Comparison of ENCODE assay signal across 8 cellular contexts in the genomic region with DNA sequence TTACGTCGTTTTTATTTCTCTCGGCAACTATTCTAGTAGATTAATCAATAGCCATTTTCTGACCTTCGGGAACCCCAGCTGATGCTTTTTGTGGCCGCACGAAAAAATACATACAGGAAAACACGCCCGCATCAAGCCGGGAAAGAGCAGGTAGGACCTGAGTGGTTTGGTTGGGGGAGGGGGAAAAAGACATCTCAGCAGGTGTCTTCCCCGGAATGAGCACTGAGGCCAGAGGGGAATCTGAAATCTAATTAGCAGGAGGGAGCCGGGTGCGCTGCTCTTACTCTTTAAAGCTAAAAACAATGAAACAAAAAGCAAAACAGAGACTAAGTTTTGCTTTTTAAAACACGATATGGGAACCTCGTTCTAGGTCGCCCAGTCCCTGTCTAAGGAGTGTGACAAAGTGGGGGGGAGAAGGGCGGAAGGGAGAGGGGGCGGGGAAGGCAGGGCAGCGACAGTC. TPM values are rescaled to one million over a fixed set of nuclear protein-coding genes. Genes with fewer than 3 reads are reported as not detected.
DNase-seq lines count a peak whose midpoint lies in the region; ATAC-seq, FAIRE-seq and TF ChIP-seq lines count a peak whose summit lies in the region.

No MANE protein-coding gene starts in this region.

- ATAC-seq in A549 (no peak), GM21515 (IDR thresholded peaks at IDR 0.05; ENCODE audit: unreplicated experiment) (peak; percentile 47), HG03108 (IDR thresholded peaks at IDR 0.05; ENCODE audit: unreplicated experiment) (no peak), HG03196 (IDR thresholded peaks at IDR 0.05; ENCODE audit: unreplicated experiment) (no peak)
- peak; percentile 3 for ATAC-seq in activated CD8-positive, alpha-beta T cell treated with anti-CD3 and anti-CD28 coated beads for 36 hours

- no peaks in the 10 kb centered on the region for H3K36me3 ChIP-seq in kidney epithelial cell (ENCODE audit: control insufficient read depth, insufficient read depth, low read length)

- intact Hi-C loops in activated CD8-positive, alpha-beta T cell treated with anti-CD3 and anti-CD28 coated beads for 36 hours (cut with micrococcal nuclease) = loop anchor here (10.0 kb wide), 1 partner anchor 203 kb away; a partner anchor contains a TSS

- H3K27me3 Mint-ChIP-seq in activated CD8-positive, alpha-beta T cell treated with anti-CD3 and anti-CD28 coated beads for 36 hours = peaks cover 63% of the 10 kb centered on the region
- peaks cover 81% of the 10 kb centered on the region for H3K27me3 Mint-ChIP-seq in type B pancreatic cell

- peak overlapping the region; percentile 97 for H3K4me2 ChIP-seq in A549

- DNase-seq in A549 (ENCODE audit: low read depth in 1 of 2, low spot score in 1 of 2) (no peak), kidney epithelial cell (ENCODE audit: low read depth) (no peak), type B pancreatic cell (ENCODE audit: extremely low spot score, unreplicated experiment) (no peak), middle frontal gyrus (ENCODE audit: extremely low spot score, low spot score) (no peak)
- DNase-seq in activated CD8-positive, alpha-beta T cell treated with anti-CD3 and anti-CD28 coated beads for 36 hours = no peak

- TF ChIP-seq RAD21 in A549 (conservative IDR thresholded peaks at IDR 0.05 in 1 of 2, IDR thresholded peaks at IDR 0.05 in 1 of 2) = no peak

- H3K4me1 Mint-ChIP-seq in activated CD8-positive, alpha-beta T cell treated with anti-CD3 and anti-CD28 coated beads for 36 hours (ENCODE audit: low read depth) = peaks cover 38% of the 10 kb centered on the region
- H3K4me1 Mint-ChIP-seq in type B pancreatic cell (ENCODE audit: unreplicated experiment) = peaks cover 8% of the 10 kb centered on the region

- H3K9me3 ChIP-seq in A549 = no peaks in the 10 kb centered on the region

- H3K4me3 ChIP-seq in A549 (peak overlapping the region; percentile 90), kidney epithelial cell (ENCODE audit: low read depth, low read length) (peak overlapping the region; percentile 20)

- peak overlapping the region; percentile 70 for H3K4me3 Mint-ChIP-seq in activated CD8-positive, alpha-beta T cell treated with anti-CD3 and anti-CD28 coated beads for 36 hours
- H3K4me3 Mint-ChIP-seq in type B pancreatic cell = peak overlapping the region; percentile 85

- no peak for TF ChIP-seq POLR2A in A549 (IDR thresholded peaks at IDR 0.05; ENCODE audit: low read length)

- no peak for TF ChIP-seq EP300 in A549 (IDR thresholded peaks at IDR 0.05)

- peak overlapping the region; percentile 30 for H3K27ac Mint-ChIP-seq in activated CD8-positive, alpha-beta T cell treated with anti-CD3 and anti-CD28 coated beads for 36 hours
- peak overlapping the region; percentile 71 for H3K27ac Mint-ChIP-seq in type B pancreatic cell

- H3K4me1 ChIP-seq in A549 = peaks cover 4% of the 10 kb centered on the region; the same call in 1 of the 3 replicates

- CTCF ChIA-PET in A549 (lab: Yijun Ruan, JAX) = interaction anchor here (1.0 kb wide), 1 partner anchor 120 kb away, joined by 3 read pairs; no protein-coding TSS in a partner anchor
- CTCF ChIA-PET in activated CD8-positive, alpha-beta T cell treated with anti-CD3 and anti-CD28 coated beads for 36 hours (lab: Charles Lee) = interaction anchor here (0.6 kb wide), 1 partner anchor 214 kb away, joined by 3 read pairs; no protein-coding TSS in a partner anchor

- peaks cover 20% of the 10 kb centered on the region for H3K36me3 Mint-ChIP-seq in activated CD8-positive, alpha-beta T cell treated with anti-CD3 and anti-CD28 coated beads for 36 hours (ENCODE audit: low read depth)
- no peaks in the 10 kb centered on the region for H3K36me3 Mint-ChIP-seq in type B pancreatic cell

- TF ChIP-seq CTCF in A549 (IDR thresholded peaks at IDR 0.05) = no peak
- TF ChIP-seq CTCF in activated CD8-positive, alpha-beta T cell treated with anti-CD3 and anti-CD28 coated beads for 36 hours (IDR thresholded peaks at IDR 0.05) = no peak
- TF ChIP-seq CTCF in kidney epithelial cell (IDR thresholded peaks at IDR 0.05; ENCODE audit: insufficient read depth, low read length, poor library complexity, severe bottlenecking) = no peak
- no peak for TF ChIP-seq CTCF in type B pancreatic cell (conservative IDR thresholded peaks at IDR 0.05)

- peak overlapping the region; percentile 81 to 96 for H3K27ac ChIP-seq in A549

- 53% methylated on average over 17 of the region's 18 CpGs for WGBS in A549 (ENCODE audit: missing lambda C conversion rate)

- peaks cover 90% of the 10 kb centered on the region for H3K27me3 ChIP-seq in kidney epithelial cell (ENCODE audit: control insufficient read depth, insufficient read depth, low read length)

- POLR2A ChIA-PET in A549 (lab: Yijun Ruan, JAX) = no interaction called here
- POLR2A ChIA-PET in activated CD8-positive, alpha-beta T cell treated with anti-CD3 and anti-CD28 coated beads for 36 hours (lab: Charles Lee) = interaction anchor here (1.2 kb wide), 1 partner anchor 18 kb away, joined by 3 read pairs; no protein-coding TSS in a partner anchor

- FAIRE-seq in A549 (lab: Jason Lieb, UNC) = no peak

- peaks cover 7% of the 10 kb centered on the region for H3K9me3 Mint-ChIP-seq in activated CD8-positive, alpha-beta T cell treated with anti-CD3 and anti-CD28 coated beads for 36 hours
- H3K9me3 Mint-ChIP-seq in type B pancreatic cell = no peaks in the 10 kb centered on the region

TF ChIP-seq in A549, 52 proteins besides CTCF, POLR2A, EP300 and RAD21:
- no peak for TF ChIP-seq HOXB5 (CRISPR knock-in tag; IDR thresholded peaks at IDR 0.05)
- TF ChIP-seq CHD2 (IDR thresholded peaks at IDR 0.05; ENCODE audit: low read length, partially characterized antibody) = no peak
- no peak for TF ChIP-seq JUNB (IDR thresholded peaks at IDR 0.05)
- TF ChIP-seq, protein P1, sequence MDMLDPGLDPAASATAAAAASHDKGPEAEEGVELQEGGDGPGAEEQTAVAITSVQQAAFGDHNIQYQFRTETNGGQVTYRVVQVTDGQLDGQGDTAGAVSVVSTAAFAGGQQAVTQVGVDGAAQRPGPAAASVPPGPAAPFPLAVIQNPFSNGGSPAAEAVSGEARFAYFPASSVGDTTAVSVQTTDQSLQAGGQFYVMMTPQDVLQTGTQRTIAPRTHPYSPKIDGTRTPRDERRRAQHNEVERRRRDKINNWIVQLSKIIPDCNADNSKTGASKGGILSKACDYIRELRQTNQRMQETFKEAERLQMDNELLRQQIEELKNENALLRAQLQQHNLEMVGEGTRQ (IDR thresholded peaks at IDR 0.05) = no peak
- TF ChIP-seq FOSL2 (IDR thresholded peaks at IDR 0.05) = no peak
- TF ChIP-seq FOSL2 (CRISPR knock-in tag; IDR thresholded peaks at IDR 0.05) = no peak
- no peak for TF ChIP-seq NFE2L2 (conservative IDR thresholded peaks at IDR 0.05; ENCODE audit: low read length)
- TF ChIP-seq NPAS2 (CRISPR knock-in tag; IDR thresholded peaks at IDR 0.05; ENCODE audit: borderline replicate concordance) = no peak
- TF ChIP-seq CBX2 (IDR thresholded peaks at IDR 0.05; ENCODE audit: borderline replicate concordance, low read depth) = no peak
- TF ChIP-seq CEBPB (IDR thresholded peaks at IDR 0.05) = no peak
- TF ChIP-seq, protein P2, sequence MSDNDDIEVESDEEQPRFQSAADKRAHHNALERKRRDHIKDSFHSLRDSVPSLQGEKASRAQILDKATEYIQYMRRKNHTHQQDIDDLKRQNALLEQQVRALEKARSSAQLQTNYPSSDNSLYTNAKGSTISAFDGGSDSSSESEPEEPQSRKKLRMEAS (IDR thresholded peaks at IDR 0.05) = no peak

RNA-seq across cellular contexts. Expression of a gene that starts 0.5 kb away (rescaled TPM):
- polyA plus RNA-seq in A549 (2011; rRNA removed) = 0.09 and 0.19 TPM in 2 replicates
- polyA plus RNA-seq in A549 (2012; cell fraction: cytosol; rRNA removed) = 0.21 and 0.60 TPM in 2 replicates
- polyA plus RNA-seq in A549 (2012; cell fraction: nucleus; rRNA removed) = 0.53 and 0.74 TPM in 2 replicates
- polyA plus RNA-seq in A549 (2017; fragmentation: RNase III; extraction: RNeasy Plus Mini Kit Qiagen cat#74134 plus additional on column Dnase treatment) = 0.22 to 0.34 TPM (median 0.30 TPM) in 3 replicates
- 0.15 and 0.29 TPM in 2 replicates for polyA minus RNA-seq in A549 (2011; rRNA and poly(A)+ RNA removed)
- total RNA-seq in activated CD8-positive, alpha-beta T cell treated with anti-CD3 and anti-CD28 coated beads for 36 hours = not detected
- total RNA-seq in kidney epithelial cell = not detected in 2 replicates
- 0.12 and 0.70 TPM in 2 replicates for total RNA-seq in type B pancreatic cell (ENCODE audit: low replicate concordance)

RNA-seq across cellular contexts. Expression of a gene that starts 45.6 kb away (rescaled TPM):
- polyA plus RNA-seq in A549 (2011; rRNA removed) = 14.2 and 19.6 TPM in 2 replicates
- polyA plus RNA-seq in A549 (2012; cell fraction: cytosol; rRNA removed) = 3.3 and 3.4 TPM in 2 replicates
- polyA plus RNA-seq in A549 (2012; cell fraction: nucleus; rRNA removed) = 3.8 and 7.2 TPM in 2 replicates
- polyA plus RNA-seq in A549 (2017; fragmentation: RNase III; extraction: RNeasy Plus Mini Kit Qiagen cat#74134 plus additional on column Dnase treatment) = 8.3 to 8.5 TPM (median 8.3 TPM) in 3 replicates
- polyA minus RNA-seq in A549 (2011; rRNA and poly(A)+ RNA removed) = 4.2 and 6.0 TPM in 2 replicates
- 10 to 100 TPM; 15.1 to 17.7 TPM for total RNA-seq in activated CD8-positive, alpha-beta T cell treated with anti-CD3 and anti-CD28 coated beads for 36 hours
- total RNA-seq in kidney epithelial cell = 10.6 and 14.5 TPM in 2 replicates
- total RNA-seq in type B pancreatic cell (ENCODE audit: low replicate concordance) = 17.1 and 20.5 TPM in 2 replicates

Comparison
In these comparisons a context has a peak if more than half of its experiments do, and no peak if none do; other contexts are left out.
1. ATAC-seq: peak in GM21515 (single experiment) and activated CD8-positive, alpha-beta T cell treated with anti-CD3 and anti-CD28 coated beads for 36 hours (single experiment); none in A549 (0 of 2), HG03108 (single experiment) and HG03196 (single experiment).